Comparison of ENCODE assay signal across 1 cellular context in the genomic region with DNA sequence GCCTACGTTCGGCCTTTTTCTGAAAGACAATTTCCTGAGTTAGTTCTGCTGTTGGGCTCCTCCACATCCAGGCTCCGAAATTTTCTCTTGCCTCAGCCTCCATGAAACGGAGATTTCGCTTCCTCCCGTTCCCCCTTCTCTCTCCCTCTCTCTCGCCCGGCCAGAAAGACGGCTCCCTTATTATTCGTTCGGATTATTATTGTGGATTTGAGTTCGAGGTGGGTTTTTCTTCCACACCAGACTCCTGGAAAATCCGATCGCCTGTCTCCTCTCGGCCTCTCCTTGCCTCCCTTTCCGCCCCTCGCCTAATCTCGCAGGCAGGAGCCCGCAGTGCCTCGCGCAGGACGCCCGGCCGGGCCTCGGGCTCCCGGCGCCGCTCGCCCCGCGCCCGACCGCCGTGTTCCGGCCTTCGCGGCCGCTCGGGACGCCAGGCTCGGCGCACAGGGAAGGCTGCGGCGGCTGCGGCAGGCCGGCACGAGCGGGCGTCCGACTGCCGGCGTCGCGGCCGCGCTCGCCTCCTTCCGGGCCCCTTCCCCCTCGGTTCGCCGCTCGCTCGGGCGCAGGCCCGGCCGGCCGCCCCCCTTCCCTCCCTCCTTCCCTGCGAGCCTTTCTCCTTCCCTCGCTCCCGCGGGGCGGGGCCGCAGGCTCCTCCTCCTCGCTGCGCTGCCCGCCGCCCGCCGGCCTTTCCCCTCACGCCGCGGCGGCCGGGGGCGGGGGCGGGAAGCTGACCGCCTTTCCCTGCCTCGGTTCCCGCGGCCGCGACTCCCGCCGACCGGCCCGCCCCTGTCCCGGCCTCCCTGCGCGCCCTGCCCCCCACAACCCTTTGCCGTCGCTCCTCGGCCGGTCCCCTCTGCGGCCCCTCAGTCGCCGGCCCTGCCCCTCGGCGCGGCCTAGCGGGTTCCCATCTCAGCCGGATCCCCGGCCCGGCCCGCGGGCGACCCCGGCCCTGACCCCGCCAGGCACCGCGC.
TF ChIP-seq lines count a peak whose summit lies in the region.

TSS of gene ARHGEF11 (minus strand) at position 492 of the 968 bp plus-strand sequence. CDS start 1,412 bp downstream, outside the sequence.

TF ChIP-seq in HepG2, 621 proteins besides CTCF, POLR2A, EP300 and RAD21 (continued from another document and continues in another):
- TF ChIP-seq, protein P1, sequence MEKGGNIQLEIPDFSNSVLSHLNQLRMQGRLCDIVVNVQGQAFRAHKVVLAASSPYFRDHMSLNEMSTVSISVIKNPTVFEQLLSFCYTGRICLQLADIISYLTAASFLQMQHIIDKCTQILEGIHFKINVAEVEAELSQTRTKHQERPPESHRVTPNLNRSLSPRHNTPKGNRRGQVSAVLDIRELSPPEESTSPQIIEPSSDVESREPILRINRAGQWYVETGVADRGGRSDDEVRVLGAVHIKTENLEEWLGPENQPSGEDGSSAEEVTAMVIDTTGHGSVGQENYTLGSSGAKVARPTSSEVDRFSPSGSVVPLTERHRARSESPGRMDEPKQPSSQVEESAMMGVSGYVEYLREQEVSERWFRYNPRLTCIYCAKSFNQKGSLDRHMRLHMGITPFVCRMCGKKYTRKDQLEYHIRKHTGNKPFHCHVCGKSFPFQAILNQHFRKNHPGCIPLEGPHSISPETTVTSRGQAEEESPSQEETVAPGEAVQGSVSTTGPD (CRISPR knock-in tag; IDR thresholded peaks at IDR 0.05) = no peak
- TF ChIP-seq SP4 (CRISPR knock-in tag; IDR thresholded peaks at IDR 0.05) (peak; percentile 59; the same call in 1 of the 2 replicates), GTF2F1 (IDR thresholded peaks at IDR 0.05; ENCODE audit: low read length) (no peak), HOXA9 (CRISPR knock-in tag; IDR thresholded peaks at IDR 0.05; ENCODE audit: borderline replicate concordance) (no peak; the same call in 1 of the 2 replicates), EZH2 (conservative IDR thresholded peaks at IDR 0.05; ENCODE audit: low read depth, low read length) (no peak), SALL2 (CRISPR knock-in tag; IDR thresholded peaks at IDR 0.05) (0 out of 2 replicates have a peak, but pooled peaks have one; percentile 45), SP1 (IDR thresholded peaks at IDR 0.05) (no peak), SP1 (CRISPR knock-in tag; IDR thresholded peaks at IDR 0.05) (peak; percentile 53; the same call in 1 of the 2 replicates), SATB2 (CRISPR knock-in tag; IDR thresholded peaks at IDR 0.05) (no peak), SUZ12 (IDR thresholded peaks at IDR 0.05; ENCODE audit: low read depth, low read length) (no peak), ZNF530 (CRISPR knock-in tag; IDR thresholded peaks at IDR 0.05; ENCODE audit: low read depth) (no peak), ZNF275 (CRISPR knock-in tag; IDR thresholded peaks at IDR 0.05; ENCODE audit: borderline replicate concordance) (no peak), THAP7 (CRISPR knock-in tag; IDR thresholded peaks at IDR 0.05) (no peak), ARID2 (CRISPR knock-in tag; IDR thresholded peaks at IDR 0.05; ENCODE audit: borderline replicate concordance) (no peak), SCMH1 (CRISPR knock-in tag; IDR thresholded peaks at IDR 0.05; ENCODE audit: borderline replicate concordance) (no peak), SMAD1 (CRISPR knock-in tag; IDR thresholded peaks at IDR 0.05; ENCODE audit: borderline replicate concordance, low read depth) (no peak), MEIS1 (CRISPR knock-in tag; IDR thresholded peaks at IDR 0.05; ENCODE audit: borderline replicate concordance) (no peak), SRSF9 (IDR thresholded peaks at IDR 0.05; ENCODE audit: borderline replicate concordance, insufficient read depth, low read depth, low read length, poor library complexity, severe bottlenecking) (no peak), SOX5 (CRISPR knock-in tag; IDR thresholded peaks at IDR 0.05; ENCODE audit: borderline replicate concordance) (no peak), FOXA3 (CRISPR knock-in tag; IDR thresholded peaks at IDR 0.05) (no peak; the same call in 1 of the 2 replicates), ZNF17 (CRISPR knock-in tag; IDR thresholded peaks at IDR 0.05) (no peak), YEATS2 (CRISPR knock-in tag; IDR thresholded peaks at IDR 0.05; ENCODE audit: borderline replicate concordance) (no peak), JARID2 (CRISPR knock-in tag; IDR thresholded peaks at IDR 0.05; ENCODE audit: insufficient replicate concordance) (no peak), EHMT2 (IDR thresholded peaks at IDR 0.05; ENCODE audit: borderline replicate concordance, low read depth, low read length) (no peak), MXD4 (CRISPR knock-in tag; IDR thresholded peaks at IDR 0.05) (no peak), ZNF343 (CRISPR knock-in tag; IDR thresholded peaks at IDR 0.05) (no peak), ZNF629 (CRISPR knock-in tag; conservative IDR thresholded peaks at IDR 0.05) (no peak), ZNF572 (CRISPR knock-in tag; IDR thresholded peaks at IDR 0.05) (no peak), NFRKB (IDR thresholded peaks at IDR 0.05) (no peak), ZNF567 (CRISPR knock-in tag; IDR thresholded peaks at IDR 0.05; ENCODE audit: borderline replicate concordance) (no peak), ZNF274 (CRISPR knock-in tag; IDR thresholded peaks at IDR 0.05) (no peak), ZNF3 (CRISPR knock-in tag; IDR thresholded peaks at IDR 0.05) (no peak), MED1 (CRISPR knock-in tag; IDR thresholded peaks at IDR 0.05) (no peak), HNRNPH1 (optimal IDR thresholded peaks at IDR 0.05; ENCODE audit: low read depth, low read length) (no peak), ZNF660 (CRISPR knock-in tag; IDR thresholded peaks at IDR 0.05; ENCODE audit: borderline replicate concordance, low read depth) (no peak), DNMT3B (CRISPR knock-in tag; conservative IDR thresholded peaks at IDR 0.05) (no peak), ZNF766 (CRISPR knock-in tag; IDR thresholded peaks at IDR 0.05; ENCODE audit: borderline replicate concordance) (0 out of 2 replicates have a peak, but pooled peaks have one; percentile 24), ATF7 (IDR thresholded peaks at IDR 0.05) (no peak), ATF7 (CRISPR knock-in tag; IDR thresholded peaks at IDR 0.05) (no peak), SMAD9 (CRISPR knock-in tag; IDR thresholded peaks at IDR 0.05) (no peak), ZNF235 (CRISPR knock-in tag; IDR thresholded peaks at IDR 0.05; ENCODE audit: borderline replicate concordance) (no peak), E2F2 (CRISPR knock-in tag; IDR thresholded peaks at IDR 0.05; ENCODE audit: borderline replicate concordance) (0 out of 2 replicates have a peak, but pooled peaks have one; percentile 48), MEF2D (CRISPR knock-in tag; IDR thresholded peaks at IDR 0.05) (no peak), ZBTB1 (CRISPR knock-in tag; IDR thresholded peaks at IDR 0.05; ENCODE audit: borderline replicate concordance) (no peak), NFE2 (CRISPR knock-in tag; IDR thresholded peaks at IDR 0.05) (no peak), ZNF33B (CRISPR knock-in tag; IDR thresholded peaks at IDR 0.05) (no peak), ZNF280D (CRISPR knock-in tag; IDR thresholded peaks at IDR 0.05) (no peak), ZIK1 (CRISPR knock-in tag; IDR thresholded peaks at IDR 0.05; ENCODE audit: borderline replicate concordance, low read depth) (peak; percentile 40; the same call in 1 of the 2 replicates), ZBTB7B (CRISPR knock-in tag; IDR thresholded peaks at IDR 0.05) (0 out of 2 replicates have a peak, but pooled peaks have one; percentile 66), POLR2AphosphoS2 (IDR thresholded peaks at IDR 0.05; ENCODE audit: low read depth, low read length) (no peak), SRY (CRISPR knock-in tag; IDR thresholded peaks at IDR 0.05) (no peak), DNMT1 (CRISPR knock-in tag; IDR thresholded peaks at IDR 0.05) (no peak), ATM (IDR thresholded peaks at IDR 0.05; ENCODE audit: borderline replicate concordance) (no peak), ASH2L (IDR thresholded peaks at IDR 0.05; ENCODE audit: insufficient read length, low read depth, low read length) (no peak), ZNF672 (CRISPR knock-in tag; IDR thresholded peaks at IDR 0.05) (no peak), ZNF619 (CRISPR knock-in tag; IDR thresholded peaks at IDR 0.05) (no peak)
- TF ChIP-seq, protein P2, sequence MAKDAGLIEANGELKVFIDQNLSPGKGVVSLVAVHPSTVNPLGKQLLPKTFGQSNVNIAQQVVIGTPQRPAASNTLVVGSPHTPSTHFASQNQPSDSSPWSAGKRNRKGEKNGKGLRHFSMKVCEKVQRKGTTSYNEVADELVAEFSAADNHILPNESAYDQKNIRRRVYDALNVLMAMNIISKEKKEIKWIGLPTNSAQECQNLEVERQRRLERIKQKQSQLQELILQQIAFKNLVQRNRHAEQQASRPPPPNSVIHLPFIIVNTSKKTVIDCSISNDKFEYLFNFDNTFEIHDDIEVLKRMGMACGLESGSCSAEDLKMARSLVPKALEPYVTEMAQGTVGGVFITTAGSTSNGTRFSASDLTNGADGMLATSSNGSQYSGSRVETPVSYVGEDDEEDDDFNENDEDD (CRISPR knock-in tag; IDR thresholded peaks at IDR 0.05; ENCODE audit: borderline replicate concordance) = peak; percentile 82; the same call in 1 of the 2 replicates
- TF ChIP-seq, protein P3, sequence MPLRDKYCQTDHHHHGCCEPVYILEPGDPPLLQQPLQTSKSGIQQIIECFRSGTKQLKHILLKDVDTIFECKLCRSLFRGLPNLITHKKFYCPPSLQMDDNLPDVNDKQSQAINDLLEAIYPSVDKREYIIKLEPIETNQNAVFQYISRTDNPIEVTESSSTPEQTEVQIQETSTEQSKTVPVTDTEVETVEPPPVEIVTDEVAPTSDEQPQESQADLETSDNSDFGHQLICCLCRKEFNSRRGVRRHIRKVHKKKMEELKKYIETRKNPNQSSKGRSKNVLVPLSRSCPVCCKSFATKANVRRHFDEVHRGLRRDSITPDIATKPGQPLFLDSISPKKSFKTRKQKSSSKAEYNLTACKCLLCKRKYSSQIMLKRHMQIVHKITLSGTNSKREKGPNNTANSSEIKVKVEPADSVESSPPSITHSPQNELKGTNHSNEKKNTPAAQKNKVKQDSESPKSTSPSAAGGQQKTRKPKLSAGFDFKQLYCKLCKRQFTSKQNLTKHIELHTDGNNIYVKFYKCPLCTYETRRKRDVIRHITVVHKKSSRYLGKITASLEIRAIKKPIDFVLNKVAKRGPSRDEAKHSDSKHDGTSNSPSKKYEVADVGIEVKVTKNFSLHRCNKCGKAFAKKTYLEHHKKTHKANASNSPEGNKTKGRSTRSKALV (CRISPR knock-in tag; IDR thresholded peaks at IDR 0.05) = no peak
- TF ChIP-seq, protein P4, sequence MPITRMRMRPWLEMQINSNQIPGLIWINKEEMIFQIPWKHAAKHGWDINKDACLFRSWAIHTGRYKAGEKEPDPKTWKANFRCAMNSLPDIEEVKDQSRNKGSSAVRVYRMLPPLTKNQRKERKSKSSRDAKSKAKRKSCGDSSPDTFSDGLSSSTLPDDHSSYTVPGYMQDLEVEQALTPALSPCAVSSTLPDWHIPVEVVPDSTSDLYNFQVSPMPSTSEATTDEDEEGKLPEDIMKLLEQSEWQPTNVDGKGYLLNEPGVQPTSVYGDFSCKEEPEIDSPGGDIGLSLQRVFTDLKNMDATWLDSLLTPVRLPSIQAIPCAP (CRISPR knock-in tag; IDR thresholded peaks at IDR 0.05; ENCODE audit: low read depth) = no peak
- TF ChIP-seq, protein P5, sequence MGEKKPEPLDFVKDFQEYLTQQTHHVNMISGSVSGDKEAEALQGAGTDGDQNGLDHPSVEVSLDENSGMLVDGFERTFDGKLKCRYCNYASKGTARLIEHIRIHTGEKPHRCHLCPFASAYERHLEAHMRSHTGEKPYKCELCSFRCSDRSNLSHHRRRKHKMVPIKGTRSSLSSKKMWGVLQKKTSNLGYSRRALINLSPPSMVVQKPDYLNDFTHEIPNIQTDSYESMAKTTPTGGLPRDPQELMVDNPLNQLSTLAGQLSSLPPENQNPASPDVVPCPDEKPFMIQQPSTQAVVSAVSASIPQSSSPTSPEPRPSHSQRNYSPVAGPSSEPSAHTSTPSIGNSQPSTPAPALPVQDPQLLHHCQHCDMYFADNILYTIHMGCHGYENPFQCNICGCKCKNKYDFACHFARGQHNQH (CRISPR knock-in tag; IDR thresholded peaks at IDR 0.05) = no peak
